In the genomic region with DNA sequence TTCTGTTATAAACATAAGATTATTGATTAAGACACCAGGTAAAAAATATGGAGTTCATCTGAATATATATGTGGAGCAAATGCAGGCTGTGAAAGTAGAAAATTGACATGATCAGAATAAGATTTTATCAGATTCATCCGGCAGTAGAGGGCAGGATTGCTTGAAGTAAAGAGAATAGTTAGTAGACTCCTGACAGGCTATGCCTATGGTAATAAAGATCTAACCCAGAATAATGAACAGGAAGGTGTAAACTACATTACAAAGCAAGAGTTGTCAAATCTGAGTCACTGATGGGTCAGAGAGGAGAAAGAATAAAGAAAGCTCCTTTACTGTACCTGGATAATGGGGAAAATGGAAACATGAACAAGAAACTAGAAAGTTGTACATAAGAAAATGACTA, we compare ENCODE assay signal across 14 cellular contexts. TPM values are rescaled to one million over a fixed set of nuclear protein-coding genes. Genes with fewer than 3 reads are reported as not detected.
DNase-seq lines count a peak whose midpoint lies in the region; ATAC-seq, FAIRE-seq and TF ChIP-seq lines count a peak whose summit lies in the region.
"Had no signal": no experiment of that assay in that cellular context is flagged by ENCODE, and none has a peak within 500 bp of the region (broad histone marks: within the 10 kb centered on the region; RNA-seq: fewer than 3 reads in every experiment).

No MANE protein-coding gene starts in this region.

- H3K9me3 ChIP-seq in OCI-LY7 (ENCODE audit: low read length), result no peaks in the 10 kb centered on the region
- no peaks in the 10 kb centered on the region for H3K9me3 ChIP-seq in endothelial cell of umbilical vein (replicated peaks; ENCODE audit: control insufficient read depth, insufficient read depth, low read length)
- no peaks in the 10 kb centered on the region for H3K9me3 ChIP-seq in thyroid gland
- no peaks in the 10 kb centered on the region for H3K9me3 ChIP-seq in aorta (ENCODE audit: control insufficient read depth, low read length)
- H3K9me3 ChIP-seq: testis had no signal

- no peaks in the 10 kb centered on the region for H3K36me3 Mint-ChIP-seq in activated naive CD8-positive, alpha-beta T cell treated with anti-CD3 and anti-CD28 coated beads, Interleukin-2, amount 10 ng/mL, durations not matched to agents 7 days and 5 days
- no peaks in the 10 kb centered on the region for H3K36me3 Mint-ChIP-seq in activated naive CD8-positive, alpha-beta T cell treated with anti-CD3 and anti-CD28 coated beads for 36 hours
- H3K36me3 Mint-ChIP-seq: activated naive CD4-positive, alpha-beta T cell treated with anti-CD3 and anti-CD28 coated beads, Interleukin-2, amount 10 ng/mL, durations not matched to agents 7 days and 5 days had no signal

- H2AFZ ChIP-seq in OCI-LY7 (ENCODE audit: low read length) (no peak overlapping the region), endothelial cell of umbilical vein (ENCODE audit: low read depth, low read length) (no peak overlapping the region)

- no peaks in the 10 kb centered on the region for H3K36me3 ChIP-seq in OCI-LY7 (ENCODE audit: insufficient read depth, low read length)
- no peaks in the 10 kb centered on the region for H3K36me3 ChIP-seq in endothelial cell of umbilical vein (ENCODE audit: control insufficient read depth in 2 of 2, extremely low read depth in 1 of 2, insufficient read depth in 2 of 2, low read length in 2 of 2)
- H3K36me3 ChIP-seq in thyroid gland, result no peaks in the 10 kb centered on the region
- no peaks in the 10 kb centered on the region for H3K36me3 ChIP-seq in aorta (ENCODE audit: control insufficient read depth in 1 of 2, insufficient read depth in 2 of 2, low read length in 1 of 2)

- no peak overlapping the region for H3K4me3 ChIP-seq in OCI-LY7 (ENCODE audit: low read depth, low read length, poor library complexity, severe bottlenecking)
- no peak overlapping the region for H3K4me3 ChIP-seq in endothelial cell of umbilical vein (replicated peaks in 1 of 3; ENCODE audit: insufficient read depth in 1 of 3, low read depth in 1 of 3, low read length in 3 of 3)
- no peak overlapping the region for H3K4me3 ChIP-seq in thyroid gland (replicated peaks in 1 of 3)
- no peak overlapping the region for H3K4me3 ChIP-seq in aorta (ENCODE audit: low read length in 2 of 2)
- H3K4me3 ChIP-seq: testis had no signal

- FAIRE-seq in endothelial cell of umbilical vein (lab: Jason Lieb, UNC), result no peak

- ATAC-seq in activated naive CD8-positive, alpha-beta T cell treated with anti-CD3 and anti-CD28 coated beads, Interleukin-2, amount 10 ng/mL, durations not matched to agents 7 days and 5 days (ENCODE audit: low read depth), result peak; percentile 61
- ATAC-seq in aorta (ENCODE audit: low FRiP score) (no peak), GM18907 (IDR thresholded peaks at IDR 0.05; ENCODE audit: unreplicated experiment) (no peak)

- intact Hi-C loops in OCI-LY7 (cut with micrococcal nuclease; ENCODE audit: unreplicated experiment), result loop anchor here (10.0 kb wide), 1 partner anchor 572 kb away; no protein-coding TSS in a partner anchor
- intact Hi-C loops in endothelial cell of umbilical vein (cut with micrococcal nuclease), result no loop called here
- intact Hi-C loops in thyroid gland (cut with DNase I), result loop anchor here (10.0 kb wide), 1 partner anchor 268 kb away; no protein-coding TSS in a partner anchor
- intact Hi-C loops in posterior cingulate gyrus (cut with DNase I), result loop anchor here (10.0 kb wide), 1 partner anchor 268 kb away; no protein-coding TSS in a partner anchor
- intact Hi-C loops in aorta (cut with DNase I), result no loop called here

- H3K27me3 ChIP-seq in endothelial cell of umbilical vein (ENCODE audit: control insufficient read depth in 2 of 2, insufficient read depth in 2 of 2, low read length in 2 of 2) (peaks cover 0 to 3% of the 10 kb centered on the region in 2 experiments), thyroid gland (no peaks in the 10 kb centered on the region), aorta (ENCODE audit: control insufficient read depth in 1 of 2, insufficient read depth in 2 of 2, low read length in 1 of 2) (no peaks in the 10 kb centered on the region)
- H3K27me3 ChIP-seq: testis had no signal

- BruUV-seq in OCI-LY7 (replicated peaks; lab: Mats Ljungman, UMichigan) (no TSS peak), endothelial cell of umbilical vein (replicated peaks; lab: Mats Ljungman, UMichigan) (no TSS peak)

- TF ChIP-seq POLR2A in endothelial cell of umbilical vein (IDR thresholded peaks at IDR 0.05; ENCODE audit: low read depth, low read length), result no peak
- no peak for TF ChIP-seq POLR2A in thyroid gland (IDR thresholded peaks at IDR 0.05)

- no peaks in the 10 kb centered on the region for H3K9me3 Mint-ChIP-seq in activated naive CD8-positive, alpha-beta T cell treated with anti-CD3 and anti-CD28 coated beads, Interleukin-2, amount 10 ng/mL, durations not matched to agents 7 days and 5 days
- no peaks in the 10 kb centered on the region for H3K9me3 Mint-ChIP-seq in activated naive CD8-positive, alpha-beta T cell treated with anti-CD3 and anti-CD28 coated beads for 36 hours
- H3K9me3 Mint-ChIP-seq: activated naive CD4-positive, alpha-beta T cell treated with anti-CD3 and anti-CD28 coated beads, Interleukin-2, amount 10 ng/mL, durations not matched to agents 7 days and 5 days had no signal

- dilution Hi-C loops in endothelial cell of umbilical vein (cut with MboI; ENCODE audit: extremely low pct_ligation_motif_present, low sequenced_read_pairs), result no loop called here

- no peak overlapping the region for H3K9ac ChIP-seq in endothelial cell of umbilical vein (replicated peaks; ENCODE audit: extremely low read depth, insufficient read depth, low read length)

- POLR2A ChIA-PET in activated naive CD8-positive, alpha-beta T cell treated with anti-CD3 and anti-CD28 coated beads, Interleukin-2, amount 10 ng/mL, durations not matched to agents 7 days and 5 days (lab: Charles Lee), result no interaction called here
- POLR2A ChIA-PET in OCI-LY7 (lab: Charles Lee), result no interaction called here
- POLR2A ChIA-PET in endothelial cell of umbilical vein (lab: Charles Lee), result interaction anchor here (1.0 kb wide), 1 partner anchor 271 kb away, joined by 3 read pairs; no protein-coding TSS in a partner anchor

- no peaks in the 10 kb centered on the region for H3K9me2 ChIP-seq in OCI-LY7 (ENCODE audit: insufficient read depth, low read length)

- no peak overlapping the region for H3K4me3 Mint-ChIP-seq in activated naive CD8-positive, alpha-beta T cell treated with anti-CD3 and anti-CD28 coated beads, Interleukin-2, amount 10 ng/mL, durations not matched to agents 7 days and 5 days
- H3K4me3 Mint-ChIP-seq in activated naive CD8-positive, alpha-beta T cell treated with anti-CD3 and anti-CD28 coated beads for 36 hours, result no peak overlapping the region
- H3K4me3 Mint-ChIP-seq: activated naive CD4-positive, alpha-beta T cell treated with anti-CD3 and anti-CD28 coated beads, Interleukin-2, amount 10 ng/mL, durations not matched to agents 7 days and 5 days had no signal

- TF ChIP-seq CTCF in OCI-LY7 (conservative IDR thresholded peaks at IDR 0.05; ENCODE audit: low read length) (0 out of 2 replicates have a peak, but pooled peaks have one; percentile 22), endothelial cell of umbilical vein (IDR thresholded peaks at IDR 0.05; ENCODE audit: extremely low read depth in 1 of 2, insufficient read depth in 1 of 2, low read depth in 1 of 2, low read length in 2 of 2) (no peak), thyroid gland (IDR thresholded peaks at IDR 0.05) (peak in 3 of 6 experiments; percentile 29 to 35 (median 30))

- no peak overlapping the region for H3K4me2 ChIP-seq in OCI-LY7 (ENCODE audit: low read length)
- H3K4me2 ChIP-seq in endothelial cell of umbilical vein (ENCODE audit: insufficient read depth, low read length), result no peak overlapping the region

- CTCF ChIA-PET in OCI-LY7 (lab: Charles Lee; ENCODE audit: unreplicated experiment), result interaction anchor here (1.2 kb wide), 1 partner anchor 21 kb away, joined by 4 read pairs; the partner anchor contains the start of gene TMEM184C
- CTCF ChIA-PET in endothelial cell of umbilical vein (lab: Charles Lee), result interaction anchor here (0.8 to 7.6 kb wide), 6 partner anchors 19 to 578 kb away, joined by 3 to 146 read pairs (median 10); partner anchors contain the start of gene TMEM184C

- H3K4me1 Mint-ChIP-seq in activated naive CD8-positive, alpha-beta T cell treated with anti-CD3 and anti-CD28 coated beads, Interleukin-2, amount 10 ng/mL, durations not matched to agents 7 days and 5 days, result peaks cover 6% of the 10 kb centered on the region
- H3K4me1 Mint-ChIP-seq in activated naive CD8-positive, alpha-beta T cell treated with anti-CD3 and anti-CD28 coated beads for 36 hours, result no peaks in the 10 kb centered on the region
- H3K4me1 Mint-ChIP-seq: activated naive CD4-positive, alpha-beta T cell treated with anti-CD3 and anti-CD28 coated beads, Interleukin-2, amount 10 ng/mL, durations not matched to agents 7 days and 5 days had no signal

- DNase-seq in activated naive CD8-positive, alpha-beta T cell treated with anti-CD3 and anti-CD28 coated beads, Interleukin-2, amount 10 ng/mL, durations not matched to agents 7 days and 5 days, result no peak
- no peak for DNase-seq in activated naive CD8-positive, alpha-beta T cell treated with anti-CD3 and anti-CD28 coated beads for 36 hours
- DNase-seq in OCI-LY7 (ENCODE audit: low spot score) (no peak), endothelial cell of umbilical vein (ENCODE audit: low read depth, low spot score) (peak; percentile 11), thyroid gland (no peak), posterior cingulate gyrus (no peak), aorta (no peak)
- DNase-seq: activated CD4-positive, alpha-beta T cell treated with anti-CD3 and anti-CD28 coated beads, Interleukin-2, amount 50 U/mL, for 4 hours; activated naive CD4-positive, alpha-beta T cell treated with anti-CD3 and anti-CD28 coated beads, Interleukin-2, amount 10 ng/mL, durations not matched to agents 7 days and 5 days; effector CD8-positive, alpha-beta T cell; GDM1; NCI-H446 treated with DMSO at 0.1 percent for 48 hours; testis had no signal

- no peaks in the 10 kb centered on the region for H3K9me1 ChIP-seq in endothelial cell of umbilical vein (replicated peaks; ENCODE audit: control insufficient read depth, extremely low read depth, insufficient read depth, low read length)

- H3K27me3 Mint-ChIP-seq in activated naive CD8-positive, alpha-beta T cell treated with anti-CD3 and anti-CD28 coated beads, Interleukin-2, amount 10 ng/mL, durations not matched to agents 7 days and 5 days, result peaks cover 3% of the 10 kb centered on the region
- H3K27me3 Mint-ChIP-seq in activated naive CD8-positive, alpha-beta T cell treated with anti-CD3 and anti-CD28 coated beads for 36 hours, result no peaks in the 10 kb centered on the region

- WGBS in thyroid gland, 2 donors, result 63 to 66% methylated on average over 1 of the region's 1 CpG
- 79 to 87% methylated on average over 1 of the region's 1 CpG for WGBS in aorta, 2 donors

- H3K27ac ChIP-seq in OCI-LY7 (ENCODE audit: low read depth, low read length, poor library complexity, severe bottlenecking) (no peak overlapping the region), endothelial cell of umbilical vein (ENCODE audit: insufficient read depth, low read depth, low read length) (no peak overlapping the region), thyroid gland (peak overlapping the region; percentile 81 to 94 (median 86)), aorta (ENCODE audit: low read depth in 1 of 2, low read length in 2 of 2) (no peak overlapping the region)
- H3K27ac ChIP-seq: testis had no signal

- no peaks in the 10 kb centered on the region for H4K20me1 ChIP-seq in OCI-LY7 (ENCODE audit: insufficient read depth, low read length)
- no peaks in the 10 kb centered on the region for H4K20me1 ChIP-seq in endothelial cell of umbilical vein (replicated peaks; ENCODE audit: control insufficient read depth, extremely low read depth, insufficient read depth, low read length)

- no peaks in the 10 kb centered on the region for H3K4me1 ChIP-seq in OCI-LY7 (ENCODE audit: insufficient read depth, low read length, poor library complexity, severe bottlenecking)
- peaks cover 4% of the 10 kb centered on the region for H3K4me1 ChIP-seq in endothelial cell of umbilical vein (ENCODE audit: control insufficient read depth, extremely low read depth, insufficient read depth, low read length)
- H3K4me1 ChIP-seq in thyroid gland, result peaks cover 6 to 29% of the 10 kb centered on the region in 2 donors
- H3K4me1 ChIP-seq in aorta (ENCODE audit: control insufficient read depth in 1 of 2, insufficient read depth in 2 of 2, low read length in 2 of 2), result peaks cover 2 to 3% of the 10 kb centered on the region in 2 donors

- no peak overlapping the region for H3K27ac Mint-ChIP-seq in activated naive CD8-positive, alpha-beta T cell treated with anti-CD3 and anti-CD28 coated beads, Interleukin-2, amount 10 ng/mL, durations not matched to agents 7 days and 5 days
- no peak overlapping the region for H3K27ac Mint-ChIP-seq in activated naive CD8-positive, alpha-beta T cell treated with anti-CD3 and anti-CD28 coated beads for 36 hours
- H3K27ac Mint-ChIP-seq: activated naive CD4-positive, alpha-beta T cell treated with anti-CD3 and anti-CD28 coated beads, Interleukin-2, amount 10 ng/mL, durations not matched to agents 7 days and 5 days had no signal

- H3K79me2 ChIP-seq in OCI-LY7 (ENCODE audit: insufficient read depth, low read depth, low read length) (no peaks in the 10 kb centered on the region), endothelial cell of umbilical vein (ENCODE audit: control insufficient read depth, insufficient read depth, low read length) (no peaks in the 10 kb centered on the region)

RNA-seq across cellular contexts. Expression of gene TMEM184C, which starts 20.8 kb away (rescaled TPM):
- total RNA-seq in activated naive CD8-positive, alpha-beta T cell treated with anti-CD3 and anti-CD28 coated beads, Interleukin-2, amount 10 ng/mL, durations not matched to agents 7 days and 5 days, result 10 to 100 TPM; 22.5 to 24.0 TPM
- 10 to 100 TPM; 19.2 to 21.0 TPM for total RNA-seq in activated naive CD8-positive, alpha-beta T cell treated with anti-CD3 and anti-CD28 coated beads for 36 hours
- 15.8 and 16.4 TPM in 2 replicates for total RNA-seq in OCI-LY7 (2014; rRNA removed; shearing (Covaris generic))
- total RNA-seq in OCI-LY7 (2022) (17.6 TPM in 2 replicates), endothelial cell of umbilical vein (27.1 and 29.2 TPM in 2 replicates), thyroid gland (10 to 100 TPM; 69.6 to 98.5 (median 82.5) TPM), aorta (10 to 100 TPM; 23.1 to 23.5 TPM)
- polyA plus RNA-seq in endothelial cell of umbilical vein (8.4 and 10.3 TPM in 2 replicates), aorta (10 to 100 TPM; 10.6 to 15.6 TPM)
- 10.7 and 10.8 TPM in 2 replicates for polyA plus RNA-seq in endothelial cell of umbilical vein (2011; cell fraction: cytosol; rRNA removed)
- 8.7 and 10.7 TPM in 2 replicates for polyA plus RNA-seq in endothelial cell of umbilical vein (2011; cell fraction: nucleus; rRNA removed)
- polyA plus RNA-seq in endothelial cell of umbilical vein (2012), result 23.2 and 29.8 TPM in 2 replicates
- polyA minus RNA-seq in endothelial cell of umbilical vein, result 34.4 and 39.5 TPM in 2 replicates
- polyA minus RNA-seq in endothelial cell of umbilical vein (2011; cell fraction: cytosol; rRNA and poly(A)+ RNA removed), result 20.7 TPM
- polyA minus RNA-seq in endothelial cell of umbilical vein (2011; cell fraction: nucleus; rRNA and poly(A)+ RNA removed), result 12.3 and 14.0 TPM in 2 replicates

Comparison
In these comparisons a context has a peak if more than half of its experiments do, and no peak if none do; other contexts are left out.
1. H3K27ac ChIP-seq: peak in thyroid gland (3 of 3); none in OCI-LY7 (single experiment), endothelial cell of umbilical vein (single experiment) and aorta (0 of 2).
2. intact Hi-C loops: an anchor here in OCI-LY7 (10.0 kb wide), thyroid gland (10.0 kb wide) and posterior cingulate gyrus (10.0 kb wide); none called in endothelial cell of umbilical vein and aorta.